8 cellular contexts compared by ENCODE assay signal in genomic region chrX:40094041-40094899, GRCh38. TPM values are rescaled to one million over a fixed set of nuclear protein-coding genes. Genes with fewer than 3 reads are reported as not detected.
A peak's percentile ranks its signal among the peaks of the same experiment; 100 is the strongest.
DNase-seq lines count a peak whose midpoint lies in the region; ATAC-seq and TF ChIP-seq lines count a peak whose summit lies in the region.

No MANE protein-coding gene starts in this region.

- peak overlapping the region; percentile 20 for H3K9ac ChIP-seq in endodermal cell (ENCODE audit: extremely low read depth, low read length, poor library complexity, severe bottlenecking)

- H3K9me3 ChIP-seq in endodermal cell (ENCODE audit: control insufficient read depth, low read length) (no peaks in the 10 kb centered on the region), vagina (no peaks in the 10 kb centered on the region)

- H3K36me3 Mint-ChIP-seq in activated CD4-positive, alpha-beta T cell treated with anti-CD3 and anti-CD28 coated beads for 36 hours (ENCODE audit: low read depth): peaks cover 3% of the 10 kb centered on the region
- H3K36me3 Mint-ChIP-seq in T-helper 2 cell treated with Interferon-gamma antibody and Interleukin-4, amounts not matched to agents 5 μg/mL and 100 μg/mL, for 36 hours (ENCODE audit: low read depth): peaks cover 24% of the 10 kb centered on the region
- H3K36me3 Mint-ChIP-seq in endodermal cell (ENCODE audit: low read depth): no peaks in the 10 kb centered on the region

- no peaks in the 10 kb centered on the region for H3K27me3 Mint-ChIP-seq in activated CD4-positive, alpha-beta T cell treated with anti-CD3 and anti-CD28 coated beads for 36 hours
- H3K27me3 Mint-ChIP-seq in T-helper 2 cell treated with Interferon-gamma antibody and Interleukin-4, amounts not matched to agents 5 μg/mL and 100 μg/mL, for 36 hours (ENCODE audit: low read depth): no peaks in the 10 kb centered on the region
- peaks cover 60% of the 10 kb centered on the region for H3K27me3 Mint-ChIP-seq in endodermal cell (ENCODE audit: insufficient read depth)

- POLR2A ChIA-PET in activated CD4-positive, alpha-beta T cell treated with anti-CD3 and anti-CD28 coated beads for 36 hours (lab: Charles Lee): no interaction called here

- peak; percentile 53 for DNase-seq in activated CD4-positive, alpha-beta T cell treated with anti-CD3 and anti-CD28 coated beads for 36 hours
- DNase-seq in activated CD4-positive, alpha-beta T cell treated with anti-CD3 and anti-CD28 coated beads, Interleukin-2, amount 50 U/mL, for 4 hours: no peak
- DNase-seq in T-helper 2 cell treated with Interferon-gamma antibody and Interleukin-4, amounts not matched to agents 5 μg/mL and 100 μg/mL, for 36 hours (ENCODE audit: low spot score): no peak
- DNase-seq in endodermal cell (peak; percentile 90), mucosa of gallbladder (ENCODE audit: low spot score) (peak; percentile 27), vagina (ENCODE audit: extremely low spot score in 2 of 2) (no peak), dermis blood vessel endothelial cell (no peak), amniotic stem cell (lab: John Stamatoyannopoulos, UW) (no peak)

- intact Hi-C loops in activated CD4-positive, alpha-beta T cell treated with anti-CD3 and anti-CD28 coated beads for 36 hours (cut with DNase I, micrococcal nuclease): loop anchor here (1.0 to 10.0 kb wide), 3 partner anchors 10 to 279 kb away; no protein-coding TSS in a partner anchor
- intact Hi-C loops in vagina (cut with DNase I): no loop called here

- no peaks in the 10 kb centered on the region for H3K36me3 ChIP-seq in endodermal cell (ENCODE audit: control insufficient read depth, insufficient read depth, low read length)
- no peaks in the 10 kb centered on the region for H3K36me3 ChIP-seq in vagina

- H3K27me3 ChIP-seq in endodermal cell (ENCODE audit: control insufficient read depth, insufficient read depth, low read length, poor library complexity, severe bottlenecking) (no peaks in the 10 kb centered on the region), vagina (peaks cover 10% of the 10 kb centered on the region)

- WGBS in endodermal cell (ENCODE audit: insufficient coverage in 1 of 2, insufficient read length in 1 of 2), 2 experiments: 0% methylated on average over 5 to 72 of the region's 76 CpGs

- H3K4me1 ChIP-seq in endodermal cell (ENCODE audit: control insufficient read depth, insufficient read depth, low read length) (no peaks in the 10 kb centered on the region), vagina (peaks cover 37% of the 10 kb centered on the region)

- H3K27ac Mint-ChIP-seq in activated CD4-positive, alpha-beta T cell treated with anti-CD3 and anti-CD28 coated beads for 36 hours: no peak overlapping the region
- peak overlapping the region; percentile 68 for H3K27ac Mint-ChIP-seq in T-helper 2 cell treated with Interferon-gamma antibody and Interleukin-4, amounts not matched to agents 5 μg/mL and 100 μg/mL, for 36 hours
- no peak overlapping the region for H3K27ac Mint-ChIP-seq in endodermal cell

- TF ChIP-seq CTCF in endodermal cell (conservative IDR thresholded peaks at IDR 0.05) (no peak), vagina (IDR thresholded peaks at IDR 0.05) (no peak)

- H3K27ac ChIP-seq in endodermal cell (ENCODE audit: low read depth, low read length): peak overlapping the region; percentile 63
- peak overlapping the region; percentile 16 for H3K27ac ChIP-seq in vagina

- ATAC-seq in activated CD4-positive, alpha-beta T cell treated with anti-CD3 and anti-CD28 coated beads for 36 hours: no peak

- no peaks in the 10 kb centered on the region for H3K9me3 Mint-ChIP-seq in activated CD4-positive, alpha-beta T cell treated with anti-CD3 and anti-CD28 coated beads for 36 hours (ENCODE audit: low read depth)
- H3K9me3 Mint-ChIP-seq in T-helper 2 cell treated with Interferon-gamma antibody and Interleukin-4, amounts not matched to agents 5 μg/mL and 100 μg/mL, for 36 hours: no peaks in the 10 kb centered on the region
- peaks cover 11% of the 10 kb centered on the region for H3K9me3 Mint-ChIP-seq in endodermal cell

- peak overlapping the region; percentile 86 for H3K4me3 Mint-ChIP-seq in activated CD4-positive, alpha-beta T cell treated with anti-CD3 and anti-CD28 coated beads for 36 hours
- H3K4me3 Mint-ChIP-seq in T-helper 2 cell treated with Interferon-gamma antibody and Interleukin-4, amounts not matched to agents 5 μg/mL and 100 μg/mL, for 36 hours: peak overlapping the region; percentile 95
- peak overlapping the region; percentile 74 for H3K4me3 Mint-ChIP-seq in endodermal cell

- H3K4me3 ChIP-seq in endodermal cell (ENCODE audit: low read length) (peak overlapping the region; percentile 87), vagina (peak overlapping the region; percentile 61 to 65)

- H3K4me1 Mint-ChIP-seq in activated CD4-positive, alpha-beta T cell treated with anti-CD3 and anti-CD28 coated beads for 36 hours: peaks cover 29% of the 10 kb centered on the region
- H3K4me1 Mint-ChIP-seq in T-helper 2 cell treated with Interferon-gamma antibody and Interleukin-4, amounts not matched to agents 5 μg/mL and 100 μg/mL, for 36 hours (ENCODE audit: low read depth): peaks cover 31% of the 10 kb centered on the region
- peaks cover 36% of the 10 kb centered on the region for H3K4me1 Mint-ChIP-seq in endodermal cell

- TF ChIP-seq POLR2A in vagina (IDR thresholded peaks at IDR 0.05): no peak

- CTCF ChIA-PET in activated CD4-positive, alpha-beta T cell treated with anti-CD3 and anti-CD28 coated beads for 36 hours (lab: Charles Lee): interaction anchor here (0.8 to 0.9 kb wide), 2 partner anchors 71 to 442 kb away, joined by 3 read pairs; no protein-coding TSS in a partner anchor

RNA-seq across cellular contexts. Expression of gene BCOR, which starts 3.5 kb away (rescaled TPM):
- total RNA-seq in activated CD4-positive, alpha-beta T cell treated with anti-CD3 and anti-CD28 coated beads for 36 hours: 10 to 100 TPM; 34.7 to 51.1 TPM
- 10 to 100 TPM; 31.3 to 37.9 TPM for total RNA-seq in endodermal cell
- polyA plus RNA-seq in endodermal cell (2013, experiment 1 of 2): 31.8 TPM
- polyA plus RNA-seq in endodermal cell (2013, experiment 2 of 2): 30.2 TPM
- 25.8 TPM for total RNA-seq in mucosa of gallbladder
- total RNA-seq in vagina: 19.9 TPM
- total RNA-seq in dermis blood vessel endothelial cell: 8.8 and 31.6 TPM in 2 replicates

Comparison
In these comparisons a context has a peak if more than half of its experiments do, and no peak if none do; other contexts are left out.
1. DNase-seq: peak in activated CD4-positive, alpha-beta T cell treated with anti-CD3 and anti-CD28 coated beads for 36 hours (single experiment), endodermal cell (single experiment) and mucosa of gallbladder (single experiment); none in activated CD4-positive, alpha-beta T cell treated with anti-CD3 and anti-CD28 coated beads, Interleukin-2, amount 50 U/mL, for 4 hours (0 of 2), T-helper 2 cell treated with Interferon-gamma antibody and Interleukin-4, amounts not matched to agents 5 μg/mL and 100 μg/mL, for 36 hours (single experiment), vagina (0 of 2), dermis blood vessel endothelial cell (single experiment) and amniotic stem cell (single experiment).
2. Peak in every context shown above with its lines, with median percentiles within 50 percentile points of each other: H3K4me3 Mint-ChIP-seq.